ENCODE assay signal across 1 cellular context in genomic region chr11:34891611-34892010, GRCh38.
TF ChIP-seq lines count a peak whose summit lies in the region.

No MANE protein-coding gene starts in this region.

TF ChIP-seq in HepG2, 621 proteins besides CTCF, POLR2A, EP300 and RAD21:
- TF ChIP-seq ZSCAN9 (CRISPR knock-in tag; IDR thresholded peaks at IDR 0.05; ENCODE audit: borderline replicate concordance) (no peak), ZNF280B (CRISPR knock-in tag; IDR thresholded peaks at IDR 0.05; ENCODE audit: borderline replicate concordance) (no peak), HMG20A (CRISPR knock-in tag; IDR thresholded peaks at IDR 0.05; ENCODE audit: borderline replicate concordance) (peak; percentile 25; the same call in 1 of the 2 replicates), CCDC6 (CRISPR knock-in tag; IDR thresholded peaks at IDR 0.05) (no peak), TERF1 (CRISPR knock-in tag; IDR thresholded peaks at IDR 0.05) (no peak)
